9 cellular contexts compared by ENCODE assay signal in the genomic region with DNA sequence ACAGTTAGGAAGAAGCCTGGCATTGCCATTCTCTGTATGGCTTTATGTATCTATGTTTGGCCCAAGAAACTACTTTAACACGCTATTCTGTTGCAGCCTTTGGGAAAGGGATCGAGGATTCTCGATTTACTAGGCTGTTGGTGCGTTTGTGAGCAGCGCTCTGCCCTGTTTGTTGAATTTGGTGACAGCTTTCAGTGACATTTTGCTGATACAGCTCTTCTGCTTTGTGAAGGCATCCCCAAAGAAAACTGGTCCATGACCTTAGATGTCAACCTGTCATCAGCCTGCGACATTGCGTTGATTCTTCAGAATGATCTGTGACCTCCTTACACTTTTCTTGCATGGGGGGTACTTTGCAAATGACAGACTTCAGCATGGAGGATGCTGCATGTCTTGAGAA.
"Had no signal": no experiment of that assay in that cellular context is flagged by ENCODE, and none has a peak within 500 bp of the region (broad histone marks: within the 10 kb centered on the region; RNA-seq: fewer than 3 reads in every experiment).

No MANE protein-coding gene starts in this region.

- ATAC-seq: HCT116 had no signal

- H3K27ac ChIP-seq: GM23248, HL-60 had no signal

- FAIRE-seq: H54 had no signal

- H3K4me3 Mint-ChIP-seq: H9, HFFc6 had no signal

- H3K9me3 Mint-ChIP-seq: HFFc6 had no signal

- DNase-seq: GM23248, GOT3, H9, HFFc6, KG1 had no signal

- H3K9ac ChIP-seq: GM23248 had no signal

- H3K27me3 Mint-ChIP-seq: IgD-negative memory B cell had no signal

- H3K4me3 ChIP-seq: GM23248 had no signal

- H3K4me1 Mint-ChIP-seq: H9 had no signal

- H3K27ac Mint-ChIP-seq: H9, HFFc6, IgD-negative memory B cell had no signal

- H2AFZ ChIP-seq: GM23248 had no signal
